Comparison of ENCODE assay signal across 19 cellular contexts in the genomic region with DNA sequence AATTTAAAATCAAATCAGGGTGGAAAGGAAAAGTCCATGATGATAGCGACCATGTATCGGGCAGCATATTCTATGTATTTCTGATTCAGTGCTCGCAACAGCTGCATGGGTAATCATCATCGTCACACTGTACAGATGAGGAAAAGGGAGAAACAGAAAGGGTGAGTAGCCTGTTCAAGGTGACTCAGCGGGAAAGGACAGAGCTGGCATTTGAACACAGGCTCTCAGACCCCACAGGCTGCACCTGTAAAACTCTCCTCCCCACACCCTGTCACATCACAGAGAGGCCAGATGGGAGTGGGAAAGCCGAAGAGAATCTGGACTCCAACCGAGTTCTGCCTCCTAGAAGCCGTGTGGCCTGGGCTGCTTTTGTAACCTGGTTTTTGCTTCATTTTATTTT. TPM values are rescaled to one million over a fixed set of nuclear protein-coding genes. Genes with fewer than 3 reads are reported as not detected.
DNase-seq lines count a peak whose midpoint lies in the region; ATAC-seq and TF ChIP-seq lines count a peak whose summit lies in the region.
"Had no signal": no experiment of that assay in that cellular context is flagged by ENCODE, and none has a peak within 500 bp of the region (broad histone marks: within the 10 kb centered on the region; RNA-seq: fewer than 3 reads in every experiment).

No MANE protein-coding gene starts in this region.

- intact Hi-C loops in esophagus muscularis mucosa (cut with DNase I): no loop called here

- H3K36me3 Mint-ChIP-seq in activated naive CD4-positive, alpha-beta T cell treated with anti-CD3 and anti-CD28 coated beads, Interleukin-2, amount 50 U/mL, for 72 hours: peaks cover 20 to 38% of the 10 kb centered on the region in 2 donors
- H3K36me3 Mint-ChIP-seq in T-helper 17 cell (ENCODE audit: low read depth): peaks cover 8% of the 10 kb centered on the region

- peaks cover 0 to 9% (median 0%) of the 10 kb centered on the region in 4 donors for H3K27me3 ChIP-seq in esophagus muscularis mucosa
- H3K27me3 ChIP-seq: ovary, thyroid gland had no signal

- TF ChIP-seq POLR2A in esophagus muscularis mucosa (IDR thresholded peaks at IDR 0.05; ENCODE audit: low read depth): no peak

- peaks cover 69% of the 10 kb centered on the region for H3K4me1 Mint-ChIP-seq in T-helper 17 cell
- H3K4me1 Mint-ChIP-seq in stimulated activated naive CD8-positive, alpha-beta T cell treated with anti-CD3 and anti-CD28 coated beads, Interleukin-15, amount 100 ng/mL, for 72 hours: peaks cover 84% of the 10 kb centered on the region

- no peak for DNase-seq in activated naive CD4-positive, alpha-beta T cell treated with anti-CD3 and anti-CD28 coated beads, Interleukin-2, amount 50 U/mL, for 72 hours (ENCODE audit: low spot score in 2 of 2)
- DNase-seq in activated naive CD4-positive, alpha-beta T cell treated with anti-CD3 and anti-CD28 coated beads, Interleukin-2, amount 50 U/mL, for 16 hours: no peak
- no peak for DNase-seq in T-helper 17 cell
- DNase-seq in esophagus muscularis mucosa (ENCODE audit: extremely low spot score): peak; percentile 37
- no peak for DNase-seq in stimulated activated naive CD8-positive, alpha-beta T cell treated with anti-CD3 and anti-CD28 coated beads, Interleukin-15, amount 100 ng/mL, for 72 hours
- no peak for DNase-seq in NAMALWA (ENCODE audit: low spot score)
- no peak for DNase-seq in NCI-H2107 (lab: John Stamatoyannopoulos, UW)
- DNase-seq: activated gamma-delta T cell, cerebellar nuclear complex, GOT3, hypothalamus, kidney, NCI-H1436, NCI-H2171 treated with DMSO at 0.1 percent for 48 hours, NCI-H526 treated with DMSO at 0.1 percent for 48 hours, ovary, right cardiac atrium, thyroid gland had no signal

- peaks cover 5 to 6% of the 10 kb centered on the region in 2 donors for H3K9me3 Mint-ChIP-seq in activated naive CD4-positive, alpha-beta T cell treated with anti-CD3 and anti-CD28 coated beads, Interleukin-2, amount 50 U/mL, for 72 hours
- peaks cover 0 to 4% of the 10 kb centered on the region in 2 donors for H3K9me3 Mint-ChIP-seq in stimulated activated naive CD8-positive, alpha-beta T cell treated with anti-CD3 and anti-CD28 coated beads, Interleukin-15, amount 100 ng/mL, for 72 hours

- H3K4me3 Mint-ChIP-seq in T-helper 17 cell: peak overlapping the region; percentile 88
- peak overlapping the region; percentile 29 to 72 for H3K4me3 Mint-ChIP-seq in stimulated activated naive CD8-positive, alpha-beta T cell treated with anti-CD3 and anti-CD28 coated beads, Interleukin-15, amount 100 ng/mL, for 72 hours

- TF ChIP-seq EP300 in esophagus muscularis mucosa (IDR thresholded peaks at IDR 0.05): no peak

- H3K27ac ChIP-seq in esophagus muscularis mucosa (replicated peaks in 1 of 4): no peak overlapping the region
- H3K27ac ChIP-seq: ovary, thyroid gland had no signal

- TF ChIP-seq CTCF in esophagus muscularis mucosa (IDR thresholded peaks at IDR 0.05): no peak

- H3K9me3 ChIP-seq in T-helper 17 cell (ENCODE audit: control insufficient read depth, low read length, poor library complexity, severe bottlenecking) (no peaks in the 10 kb centered on the region), esophagus muscularis mucosa (no peaks in the 10 kb centered on the region)
- H3K9me3 ChIP-seq: ovary, thyroid gland had no signal

- H3K4me3 ChIP-seq in esophagus muscularis mucosa: no peak overlapping the region
- H3K4me3 ChIP-seq: lung, ovary, thyroid gland had no signal

- H3K4me1 ChIP-seq in esophagus muscularis mucosa: no peaks in the 10 kb centered on the region
- H3K4me1 ChIP-seq: thyroid gland had no signal

- H3K27ac Mint-ChIP-seq in activated naive CD4-positive, alpha-beta T cell treated with anti-CD3 and anti-CD28 coated beads, Interleukin-2, amount 50 U/mL, for 72 hours: peak overlapping the region in 1 of 2 donors; percentile 86
- H3K27ac Mint-ChIP-seq in T-helper 17 cell: peak overlapping the region; percentile 96
- H3K27ac Mint-ChIP-seq in stimulated activated naive CD8-positive, alpha-beta T cell treated with anti-CD3 and anti-CD28 coated beads, Interleukin-15, amount 100 ng/mL, for 72 hours: peak overlapping the region in 1 of 2 donors; percentile 1

- no peaks in the 10 kb centered on the region for H3K36me3 ChIP-seq in esophagus muscularis mucosa
- H3K36me3 ChIP-seq: ovary, thyroid gland had no signal

- peak; percentile 26 to 38 for ATAC-seq in activated naive CD4-positive, alpha-beta T cell treated with anti-CD3 and anti-CD28 coated beads, Interleukin-2, amount 50 U/mL, for 72 hours
- no peak for ATAC-seq in T-helper 17 cell
- no peak for ATAC-seq in stimulated activated naive CD8-positive, alpha-beta T cell treated with anti-CD3 and anti-CD28 coated beads, Interleukin-15, amount 100 ng/mL, for 72 hours
- ATAC-seq: right cardiac atrium had no signal

- H3K27me3 Mint-ChIP-seq in T-helper 17 cell: no peaks in the 10 kb centered on the region
- H3K27me3 Mint-ChIP-seq in stimulated activated naive CD8-positive, alpha-beta T cell treated with anti-CD3 and anti-CD28 coated beads, Interleukin-15, amount 100 ng/mL, for 72 hours: no peaks in the 10 kb centered on the region

- 90% methylated on average over 8 of the region's 8 CpGs for WGBS in esophagus muscularis mucosa

RNA-seq across cellular contexts. Expression of gene RUNX1, which starts 14.0 kb away (rescaled TPM):
- total RNA-seq in activated naive CD4-positive, alpha-beta T cell treated with anti-CD3 and anti-CD28 coated beads, Interleukin-2, amount 50 U/mL, for 72 hours: 10 to 100 TPM; 44.9 to 80.4 TPM
- 100 to 1,000 TPM in 1 of 2 donors, 10 to 100 TPM in 1; 97.0 to 110 TPM for total RNA-seq in T-helper 17 cell
- total RNA-seq in esophagus muscularis mucosa: 10 to 100 TPM in 1 of 4 donors, 1 to 10 TPM in 3; 3.7 to 10.9 (median 5.6) TPM

Comparison
In these comparisons a context has a peak if more than half of its experiments do, and no peak if none do; other contexts are left out.
1. ATAC-seq: peak in activated naive CD4-positive, alpha-beta T cell treated with anti-CD3 and anti-CD28 coated beads, Interleukin-2, amount 50 U/mL, for 72 hours (2 of 2); none in T-helper 17 cell (single experiment) and stimulated activated naive CD8-positive, alpha-beta T cell treated with anti-CD3 and anti-CD28 coated beads, Interleukin-15, amount 100 ng/mL, for 72 hours (single experiment).